Comparison of ENCODE assay signal across 8 cellular contexts in genomic region chr15:31325976-31326728, GRCh38. TPM values are rescaled to one million over a fixed set of nuclear protein-coding genes. Genes with fewer than 3 reads are reported as not detected.
A peak's percentile ranks its signal among the peaks of the same experiment; 100 is the strongest.
DNase-seq lines count a peak whose midpoint lies in the region; ATAC-seq and TF ChIP-seq lines count a peak whose summit lies in the region.

No MANE protein-coding gene starts in this region.

- H3K36me3 ChIP-seq in BE2C, result peaks cover 6% of the 10 kb centered on the region

- ATAC-seq in HG03432 (IDR thresholded peaks at IDR 0.05; ENCODE audit: unreplicated experiment), result peak; percentile 66

- H3K27ac ChIP-seq in cingulate gyrus (ENCODE audit: low read depth, low read length), result peak overlapping the region; percentile 98

- no peaks in the 10 kb centered on the region for H3K27me3 ChIP-seq in BE2C

- H3K9me3 ChIP-seq in BE2C, result no peaks in the 10 kb centered on the region

- no peak for TF ChIP-seq CTCF in BE2C (IDR thresholded peaks at IDR 0.05; ENCODE audit: low read depth, low read length)

- H3K4me1 ChIP-seq in BE2C, result peaks cover 16% of the 10 kb centered on the region

- DNase-seq in BE2C, result peak; percentile 99
- peak; percentile 99 for DNase-seq in GM19238 (ENCODE audit: insufficient read length, low spot score)
- DNase-seq in NCI-H510A (lab: John Stamatoyannopoulos, UW), result peak; percentile 81
- DNase-seq in activated CD4-positive, alpha-beta T cell treated with anti-CD3 and anti-CD28 coated beads for 48 hours, result peak; percentile 100
- peak; percentile 98 for DNase-seq in kidney tubule cell (ENCODE audit: low spot score)
- peak; percentile 98 to 99 for DNase-seq in stimulated activated CD4-positive, alpha-beta T cell treated with anti-CD3 and anti-CD28 coated beads, Interleukin-15, amount 100 ng/mL, for 48 hours (ENCODE audit: low read depth in 2 of 2)

- peak overlapping the region; percentile 73 for H3K4me3 ChIP-seq in BE2C (ENCODE audit: low read depth, low read length)

RNA-seq across cellular contexts. Expression of gene KLF13, which starts 0.5 kb away (rescaled TPM):
- polyA plus RNA-seq in BE2C (2012; ENCODE audit: insufficient read depth, insufficient read length, low read depth), result 88.9 TPM

Comparison
In these comparisons a context has a peak if more than half of its experiments do, and no peak if none do; other contexts are left out.
1. Peak in every context shown above with its lines: DNase-seq, ATAC-seq, H3K4me3 ChIP-seq and H3K27ac ChIP-seq.